8 cellular contexts compared by ENCODE assay signal in the genomic region with DNA sequence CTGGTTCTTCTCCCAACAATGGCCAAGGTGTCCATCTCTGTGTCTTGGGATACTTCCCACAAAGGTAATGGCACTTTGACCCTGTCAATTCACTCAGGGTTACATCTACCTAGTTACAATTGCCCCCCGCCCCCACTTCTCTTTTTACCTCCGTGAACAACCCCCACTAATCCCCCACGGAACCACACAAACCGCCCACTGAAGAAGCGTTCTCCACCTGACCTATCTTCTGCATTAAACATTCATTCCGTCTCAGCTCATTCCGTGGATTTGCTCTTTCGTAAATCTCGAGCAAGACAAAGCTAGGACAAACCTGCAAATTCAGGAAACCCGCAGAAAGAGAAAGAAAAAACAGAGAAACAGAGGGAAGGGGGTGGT. TPM values are rescaled to one million over a fixed set of nuclear protein-coding genes. Genes with fewer than 3 reads are reported as not detected.
DNase-seq lines count a peak whose midpoint lies in the region; ATAC-seq and TF ChIP-seq lines count a peak whose summit lies in the region.

No MANE protein-coding gene starts in this region.

- H3K9me3 ChIP-seq in transverse colon = no peaks in the 10 kb centered on the region

- CTCF ChIA-PET in activated naive CD4-positive, alpha-beta T cell treated with anti-CD3 and anti-CD28 coated beads, Interleukin-2, amount 10 ng/mL, durations not matched to agents 7 days and 5 days (lab: Charles Lee) = interaction anchor here (1.0 to 1.1 kb wide), 3 partner anchors 11 to 16 kb away, joined by 3 to 4 read pairs (median 3); no protein-coding TSS in a partner anchor

- no peaks in the 10 kb centered on the region for H3K27me3 Mint-ChIP-seq in activated naive CD4-positive, alpha-beta T cell treated with anti-CD3 and anti-CD28 coated beads, Interleukin-2, amount 10 ng/mL, durations not matched to agents 7 days and 5 days

- H3K4me1 Mint-ChIP-seq in activated naive CD4-positive, alpha-beta T cell treated with anti-CD3 and anti-CD28 coated beads, Interleukin-2, amount 10 ng/mL, durations not matched to agents 7 days and 5 days = peaks cover 52% of the 10 kb centered on the region
- H3K4me1 Mint-ChIP-seq in stimulated activated effector memory CD8-positive, alpha-beta T cell treated with anti-CD3 and anti-CD28 coated beads, Interleukin-12 subunit alpha, Interleukin-12 subunit beta, amount 100 ng/mL, for 72 hours = peaks cover 34% of the 10 kb centered on the region

- no peaks in the 10 kb centered on the region for H3K36me3 ChIP-seq in transverse colon

- DNase-seq in activated naive CD4-positive, alpha-beta T cell treated with anti-CD3 and anti-CD28 coated beads, Interleukin-2, amount 10 ng/mL, durations not matched to agents 7 days and 5 days = peak; percentile 30
- no peak for DNase-seq in activated naive CD4-positive, alpha-beta T cell treated with anti-CD3 and anti-CD28 coated beads, Interleukin-2, amount 50 U/mL, for 16 hours
- DNase-seq in activated T-helper 9 cell treated with anti-CD3 and anti-CD28 coated beads, Interleukin-2, amount 50 U/mL, for 16 hours (ENCODE audit: low read depth) = peak; percentile 6
- no peak for DNase-seq in transverse colon
- DNase-seq in activated naive CD4-positive, alpha-beta T cell treated with anti-CD3 and anti-CD28 coated beads, Interleukin-2, amount 50 U/mL, for 72 hours (ENCODE audit: low spot score in 2 of 2) = no peak
- DNase-seq in stimulated activated effector memory CD8-positive, alpha-beta T cell treated with anti-CD3 and anti-CD28 coated beads, Interleukin-12 subunit alpha, Interleukin-12 subunit beta, amount 100 ng/mL, for 72 hours (ENCODE audit: low spot score in 2 of 2) = no peak

- H3K36me3 Mint-ChIP-seq in activated naive CD4-positive, alpha-beta T cell treated with anti-CD3 and anti-CD28 coated beads, Interleukin-2, amount 10 ng/mL, durations not matched to agents 7 days and 5 days = peaks cover 19% of the 10 kb centered on the region
- peaks cover 12% of the 10 kb centered on the region in 2 donors for H3K36me3 Mint-ChIP-seq in activated naive CD4-positive, alpha-beta T cell treated with anti-CD3 and anti-CD28 coated beads, Interleukin-2, amount 50 U/mL, for 72 hours
- no peaks in the 10 kb centered on the region for H3K36me3 Mint-ChIP-seq in stimulated activated effector memory CD8-positive, alpha-beta T cell treated with anti-CD3 and anti-CD28 coated beads, Interleukin-12 subunit alpha, Interleukin-12 subunit beta, amount 100 ng/mL, for 72 hours

- 0% methylated on average over 1 to 10 of the region's 10 CpGs for WGBS in transverse colon (ENCODE audit: low coverage in 1 of 2), 2 donors

- peaks cover 20 to 59% (median 28%) of the 10 kb centered on the region in 4 donors for H3K4me1 ChIP-seq in transverse colon

- intact Hi-C loops in transverse colon (cut with DNase I; ENCODE audit: low total_unique reads) = no loop called here

- in situ Hi-C loops in transverse colon (cut with MboI; ENCODE audit: low pct_ligation_motif_present in 1 of 4, low pct_unique_long_range_greater_than_20kb in 1 of 4, low sequenced_read_pairs in 3 of 4) = no loop called here

- TF ChIP-seq EP300 in transverse colon (IDR thresholded peaks at IDR 0.05; ENCODE audit: low read depth) = no peak

- no peak for TF ChIP-seq CTCF in transverse colon (IDR thresholded peaks at IDR 0.05)

- peak overlapping the region; percentile 74 to 99 (median 90) for H3K4me3 ChIP-seq in transverse colon

- ATAC-seq in HG03378 (IDR thresholded peaks at IDR 0.05; ENCODE audit: unreplicated experiment) = no peak
- no peak for ATAC-seq in activated naive CD4-positive, alpha-beta T cell treated with anti-CD3 and anti-CD28 coated beads, Interleukin-2, amount 50 U/mL, for 72 hours
- no peak for ATAC-seq in stimulated activated effector memory CD8-positive, alpha-beta T cell treated with anti-CD3 and anti-CD28 coated beads, Interleukin-12 subunit alpha, Interleukin-12 subunit beta, amount 100 ng/mL, for 72 hours

- H3K27me3 ChIP-seq in layer of hippocampus (ENCODE audit: control insufficient read depth, insufficient read depth, low read length) (no peaks in the 10 kb centered on the region), transverse colon (no peaks in the 10 kb centered on the region)

- no peak for TF ChIP-seq POLR2A in transverse colon (IDR thresholded peaks at IDR 0.05)

- H3K27ac ChIP-seq in layer of hippocampus (ENCODE audit: low read depth, low read length) (peak overlapping the region; percentile 87), transverse colon (peak overlapping the region; percentile 89 to 98 (median 92))

- H3K9me3 Mint-ChIP-seq in activated naive CD4-positive, alpha-beta T cell treated with anti-CD3 and anti-CD28 coated beads, Interleukin-2, amount 10 ng/mL, durations not matched to agents 7 days and 5 days = no peaks in the 10 kb centered on the region
- H3K9me3 Mint-ChIP-seq in activated naive CD4-positive, alpha-beta T cell treated with anti-CD3 and anti-CD28 coated beads, Interleukin-2, amount 50 U/mL, for 72 hours = no peaks in the 10 kb centered on the region
- H3K9me3 Mint-ChIP-seq in stimulated activated effector memory CD8-positive, alpha-beta T cell treated with anti-CD3 and anti-CD28 coated beads, Interleukin-12 subunit alpha, Interleukin-12 subunit beta, amount 100 ng/mL, for 72 hours = no peaks in the 10 kb centered on the region

- no peak overlapping the region for H3K27ac Mint-ChIP-seq in activated naive CD4-positive, alpha-beta T cell treated with anti-CD3 and anti-CD28 coated beads, Interleukin-2, amount 10 ng/mL, durations not matched to agents 7 days and 5 days
- H3K27ac Mint-ChIP-seq in activated naive CD4-positive, alpha-beta T cell treated with anti-CD3 and anti-CD28 coated beads, Interleukin-2, amount 50 U/mL, for 72 hours = no peak overlapping the region
- H3K27ac Mint-ChIP-seq in stimulated activated effector memory CD8-positive, alpha-beta T cell treated with anti-CD3 and anti-CD28 coated beads, Interleukin-12 subunit alpha, Interleukin-12 subunit beta, amount 100 ng/mL, for 72 hours = no peak overlapping the region

- no peak overlapping the region for H3K4me3 Mint-ChIP-seq in activated naive CD4-positive, alpha-beta T cell treated with anti-CD3 and anti-CD28 coated beads, Interleukin-2, amount 10 ng/mL, durations not matched to agents 7 days and 5 days
- H3K4me3 Mint-ChIP-seq in stimulated activated effector memory CD8-positive, alpha-beta T cell treated with anti-CD3 and anti-CD28 coated beads, Interleukin-12 subunit alpha, Interleukin-12 subunit beta, amount 100 ng/mL, for 72 hours = no peak overlapping the region

RNA-seq across cellular contexts. Expression of a gene that starts 0.7 kb away (rescaled TPM):
- 10 to 100 TPM; 28.9 to 86.2 (median 56.5) TPM for total RNA-seq in transverse colon
- 100 to 1,000 TPM in 1 of 2 donors, 10 to 100 TPM in 1; 52.3 to 228 TPM for total RNA-seq in activated naive CD4-positive, alpha-beta T cell treated with anti-CD3 and anti-CD28 coated beads, Interleukin-2, amount 50 U/mL, for 72 hours

RNA-seq across cellular contexts. Expression of a gene that starts 40.3 kb away (rescaled TPM):
- total RNA-seq in transverse colon = 100 to 1,000 TPM; 146 to 469 (median 349) TPM
- total RNA-seq in activated naive CD4-positive, alpha-beta T cell treated with anti-CD3 and anti-CD28 coated beads, Interleukin-2, amount 50 U/mL, for 72 hours = 100 to 1,000 TPM; 362 to 486 TPM

Comparison
In these comparisons a context has a peak if more than half of its experiments do, and no peak if none do; other contexts are left out.
1. DNase-seq: peak in activated naive CD4-positive, alpha-beta T cell treated with anti-CD3 and anti-CD28 coated beads, Interleukin-2, amount 10 ng/mL, durations not matched to agents 7 days and 5 days (single experiment) and activated T-helper 9 cell treated with anti-CD3 and anti-CD28 coated beads, Interleukin-2, amount 50 U/mL, for 16 hours (single experiment); none in activated naive CD4-positive, alpha-beta T cell treated with anti-CD3 and anti-CD28 coated beads, Interleukin-2, amount 50 U/mL, for 16 hours (single experiment), transverse colon (single experiment), activated naive CD4-positive, alpha-beta T cell treated with anti-CD3 and anti-CD28 coated beads, Interleukin-2, amount 50 U/mL, for 72 hours (0 of 2) and stimulated activated effector memory CD8-positive, alpha-beta T cell treated with anti-CD3 and anti-CD28 coated beads, Interleukin-12 subunit alpha, Interleukin-12 subunit beta, amount 100 ng/mL, for 72 hours (0 of 2).